In genomic region chr2:126634273-126634861, GRCh38 we compare ENCODE assay signal across 8 cellular contexts. TPM values are rescaled to one million over a fixed set of nuclear protein-coding genes. Genes with fewer than 3 reads are reported as not detected.
A peak's percentile ranks its signal among the peaks of the same experiment; 100 is the strongest.
DNase-seq lines count a peak whose midpoint lies in the region; ATAC-seq and TF ChIP-seq lines count a peak whose summit lies in the region.

No MANE protein-coding gene starts in this region.

- no peak overlapping the region for H3K9ac ChIP-seq in GM23248

- no peaks in the 10 kb centered on the region for H3K79me2 ChIP-seq in GM23248 (ENCODE audit: insufficient read depth)

- no peaks in the 10 kb centered on the region for H3K27me3 Mint-ChIP-seq in CD4-positive, alpha-beta T cell
- no peaks in the 10 kb centered on the region; the same call in 1 of the 2 replicates for H3K27me3 Mint-ChIP-seq in WTC11 (ENCODE audit: low read depth)

- H3K9me2 ChIP-seq in GM23248 (ENCODE audit: insufficient read depth): no peaks in the 10 kb centered on the region

- peak; percentile 43 for ATAC-seq in CD4-positive, alpha-beta T cell (ENCODE audit: poor library complexity)
- ATAC-seq in WTC11 (peak; percentile 72), upper lobe of left lung (ENCODE audit: low FRiP score in 2 of 2) (no peak), HG02763 (IDR thresholded peaks at IDR 0.05; ENCODE audit: unreplicated experiment) (no peak)
- no peak for ATAC-seq in activated CD4-positive, CD25-positive, alpha-beta regulatory T cell treated with anti-CD3 and anti-CD28 coated beads, Interleukin-2, amount 50 U/mL, for 24 hours

- H2AFZ ChIP-seq in GM23248: no peak overlapping the region

- TF ChIP-seq CTCF in CD4-positive, alpha-beta T cell (IDR thresholded peaks at IDR 0.05): peak; percentile 78
- TF ChIP-seq CTCF in WTC11 (IDR thresholded peaks at IDR 0.05) (0 out of 2 replicates have a peak, but pooled peaks have one; percentile 31), upper lobe of left lung (IDR thresholded peaks at IDR 0.05) (peak in 1 of 6 experiments; percentile 24)

- no peak overlapping the region for H3K4me2 ChIP-seq in GM23248 (ENCODE audit: unreplicated experiment)

- H3K27ac Mint-ChIP-seq in CD4-positive, alpha-beta T cell: no peak overlapping the region
- H3K27ac Mint-ChIP-seq in WTC11: no peak overlapping the region

- H3K27me3 ChIP-seq in CD4-positive, alpha-beta T cell (ENCODE audit: control insufficient read depth, insufficient read depth, low read length): no peaks in the 10 kb centered on the region
- H3K27me3 ChIP-seq in GM23248 (replicated peaks; ENCODE audit: insufficient read depth) (peaks cover 3% of the 10 kb centered on the region; the same call in 1 of the 2 replicates), upper lobe of left lung (no peaks in the 10 kb centered on the region)

- no peaks in the 10 kb centered on the region for H3K36me3 ChIP-seq in GM23248 (ENCODE audit: low read depth)
- H3K36me3 ChIP-seq in upper lobe of left lung: no peaks in the 10 kb centered on the region

- no peaks in the 10 kb centered on the region for H3F3A ChIP-seq in GM23248 (ENCODE audit: insufficient read depth)

- H3K36me3 Mint-ChIP-seq in CD4-positive, alpha-beta T cell (ENCODE audit: low read depth): no peaks in the 10 kb centered on the region
- no peaks in the 10 kb centered on the region for H3K36me3 Mint-ChIP-seq in WTC11

- no peaks in the 10 kb centered on the region for H3K4me1 ChIP-seq in GM23248 (ENCODE audit: insufficient read depth)
- peaks cover 0 to 3% (median 0%) of the 10 kb centered on the region in 4 donors for H3K4me1 ChIP-seq in upper lobe of left lung

- TF ChIP-seq POLR2A in upper lobe of left lung (IDR thresholded peaks at IDR 0.05): no peak

- CTCF ChIA-PET in CD4-positive, alpha-beta T cell (lab: Charles Lee): no interaction called here
- CTCF ChIA-PET in WTC11 (lab: Charles Lee): interaction anchor here (1.7 kb wide), 1 partner anchor 106 kb away, joined by 7 read pairs; no protein-coding TSS in a partner anchor

- no peak overlapping the region for H3K4me3 ChIP-seq in GM23248
- no peak overlapping the region for H3K4me3 ChIP-seq in upper lobe of left lung

- POLR2A ChIA-PET in CD4-positive, alpha-beta T cell (lab: Charles Lee): no interaction called here
- POLR2A ChIA-PET in WTC11 (lab: Charles Lee): no interaction called here

- intact Hi-C loops in CD4-positive, alpha-beta T cell (cut with DNase I, micrococcal nuclease): loop anchor here in 1 of 2 experiments (1.0 kb wide), 1 partner anchor 143 kb away; no protein-coding TSS in a partner anchor

- H3K27ac ChIP-seq in CD4-positive, alpha-beta T cell (ENCODE audit: low read depth, low read length): no peak overlapping the region
- H3K27ac ChIP-seq in GM23248 (no peak overlapping the region), upper lobe of left lung (no peak overlapping the region)

- H3K4me1 Mint-ChIP-seq in CD4-positive, alpha-beta T cell (ENCODE audit: low read depth): peaks cover 7% of the 10 kb centered on the region
- no peaks in the 10 kb centered on the region for H3K4me1 Mint-ChIP-seq in WTC11

- H3K4me3 Mint-ChIP-seq in CD4-positive, alpha-beta T cell: no peak overlapping the region
- no peak overlapping the region for H3K4me3 Mint-ChIP-seq in WTC11

- in situ Hi-C loops in GM23248 (cut with MboI): no loop called here

- WGBS in GM23248 (ENCODE audit: low coverage in 1 of 2, low lambda C conversion rate in 2 of 2, missing lambda C conversion rate in 2 of 2), 2 experiments: 23 to 25% methylated on average over 12 of the region's 12 CpGs
- WGBS in upper lobe of left lung, 2 donors: 52 to 62% methylated on average over 12 of the region's 12 CpGs

- no peak for TF ChIP-seq EP300 in upper lobe of left lung (IDR thresholded peaks at IDR 0.05)

- peak in 8 of 10 experiments; percentile 6 to 41 (median 28) for DNase-seq in CD4-positive, alpha-beta T cell
- DNase-seq in GM23248: peak; percentile 46
- peak; percentile 37 for DNase-seq in WTC11 (ENCODE audit: low spot score)
- DNase-seq in glomerular visceral epithelial cell (ENCODE audit: extremely low spot score): peak; percentile 14
- no peak for DNase-seq in NCI-H2227 (lab: John Stamatoyannopoulos, UW; ENCODE audit: unreplicated experiment)
- DNase-seq in upper lobe of left lung: no peak

- H3K9me3 ChIP-seq in CD4-positive, alpha-beta T cell (ENCODE audit: control insufficient read depth, low read length): no peaks in the 10 kb centered on the region
- H3K9me3 ChIP-seq in GM23248 (ENCODE audit: low read depth) (no peaks in the 10 kb centered on the region), upper lobe of left lung (no peaks in the 10 kb centered on the region)

- no peaks in the 10 kb centered on the region for H3K9me3 Mint-ChIP-seq in CD4-positive, alpha-beta T cell
- no peaks in the 10 kb centered on the region for H3K9me3 Mint-ChIP-seq in WTC11

- H4K20me1 ChIP-seq in GM23248 (ENCODE audit: insufficient read depth): no peaks in the 10 kb centered on the region

TF ChIP-seq in WTC11, 78 proteins besides CTCF, POLR2A, EP300 and RAD21 (continues in another document):
- no peak for TF ChIP-seq CREB1 (CRISPR knock-in tag; IDR thresholded peaks at IDR 0.05)
- no peak for TF ChIP-seq ZNF281 (CRISPR knock-in tag; IDR thresholded peaks at IDR 0.05)
- TF ChIP-seq USF2 (CRISPR knock-in tag; IDR thresholded peaks at IDR 0.05): no peak
- TF ChIP-seq E2F4 (CRISPR knock-in tag; IDR thresholded peaks at IDR 0.05; ENCODE audit: borderline replicate concordance, low read depth): no peak
- no peak for TF ChIP-seq MAX (CRISPR knock-in tag; IDR thresholded peaks at IDR 0.05)
- TF ChIP-seq IRF2 (CRISPR knock-in tag; IDR thresholded peaks at IDR 0.05; ENCODE audit: borderline replicate concordance, low read depth): no peak
- TF ChIP-seq ZMAT4 (CRISPR knock-in tag; IDR thresholded peaks at IDR 0.05): no peak
- TF ChIP-seq TEAD1 (CRISPR knock-in tag; IDR thresholded peaks at IDR 0.05): no peak
- TF ChIP-seq RELA (CRISPR knock-in tag; IDR thresholded peaks at IDR 0.05; ENCODE audit: borderline replicate concordance): no peak
- TF ChIP-seq USF1 (CRISPR knock-in tag; IDR thresholded peaks at IDR 0.05): no peak

RNA-seq across cellular contexts. Expression of gene GYPC, which starts 21.6 kb away (rescaled TPM):
- 100 to 1,000 TPM; 148 to 157 TPM for total RNA-seq in CD4-positive, alpha-beta T cell
- total RNA-seq in GM23248 (2014; rRNA removed; shearing (Covaris generic)): 24.0 and 42.6 TPM in 2 replicates
- 45.8 and 48.2 TPM in 2 replicates for polyA plus RNA-seq in GM23248 (2016; fragmentation: Nextera tagmentation; extraction: Ambion mirVana)
- 21.9 to 28.1 TPM (median 23.9 TPM) in 3 replicates for total RNA-seq in WTC11 (2021)
- 100 to 1,000 TPM in 2 of 6 donors, 10 to 100 TPM in 4; 61.0 to 107 (median 77.5) TPM for total RNA-seq in upper lobe of left lung

Comparison
In these comparisons a context has a peak if more than half of its experiments do, and no peak if none do; other contexts are left out.
1. ATAC-seq: peak in CD4-positive, alpha-beta T cell (single experiment) and WTC11 (single experiment); none in activated CD4-positive, CD25-positive, alpha-beta regulatory T cell treated with anti-CD3 and anti-CD28 coated beads, Interleukin-2, amount 50 U/mL, for 24 hours (0 of 2), upper lobe of left lung (0 of 2) and HG02763 (single experiment).
2. DNase-seq: peak in CD4-positive, alpha-beta T cell (8 of 10), GM23248 (single experiment), WTC11 (single experiment) and glomerular visceral epithelial cell (single experiment); none in NCI-H2227 (single experiment) and upper lobe of left lung (0 of 2).